In the genomic region with DNA sequence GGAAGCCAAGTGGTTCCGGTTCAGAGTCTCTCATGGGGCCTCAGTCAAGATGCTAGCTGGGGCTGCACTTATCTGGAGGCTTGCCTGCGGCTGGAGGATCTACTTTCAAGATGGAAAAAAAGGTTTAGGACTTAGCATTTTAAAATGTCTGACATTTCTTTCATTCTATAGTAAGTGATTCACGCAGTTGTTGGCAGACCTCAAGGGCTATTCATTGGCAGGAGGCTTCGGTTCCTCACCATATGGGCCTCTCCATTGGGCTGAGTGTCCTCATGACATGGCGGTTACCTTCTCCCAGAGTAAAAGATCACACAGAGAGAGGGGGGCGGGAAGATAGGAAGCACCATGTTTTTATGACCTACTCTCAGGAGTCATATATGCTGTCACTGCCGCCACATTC, we compare ENCODE assay signal across 22 cellular contexts.
"Had no signal": no experiment of that assay in that cellular context is flagged by ENCODE, and none has a peak within 500 bp of the region (broad histone marks: within the 10 kb centered on the region; RNA-seq: fewer than 3 reads in every experiment).

No MANE protein-coding gene starts in this region.

- H3K4me3 Mint-ChIP-seq: activated naive CD8-positive, alpha-beta T cell treated with anti-CD3 and anti-CD28 coated beads for 36 hours; activated T-helper 1 cell treated with anti-CD3 and anti-CD28 coated beads, Interleukin-12 subunit alpha, Interleukin-12 subunit beta, Interleukin-2, Interleukin-4 antibody, amounts not matched to agents 30 ng/mL and 10 ng/mL and 1 ng/mL, durations not matched to agents 14 hours and 24 hours and 36 hours; mesothelial cell of epicardium; nephron progenitor cell; stimulated activated naive CD8-positive, alpha-beta T cell treated with anti-CD3 and anti-CD28 coated beads, Interleukin-15, amount 100 ng/mL, for 72 hours had no signal

- H3K9me3 Mint-ChIP-seq: activated naive CD8-positive, alpha-beta T cell treated with anti-CD3 and anti-CD28 coated beads for 36 hours; activated T-helper 1 cell treated with anti-CD3 and anti-CD28 coated beads, Interleukin-12 subunit alpha, Interleukin-12 subunit beta, Interleukin-2, Interleukin-4 antibody, amounts not matched to agents 30 ng/mL and 10 ng/mL and 1 ng/mL, durations not matched to agents 14 hours and 24 hours and 36 hours; mesothelial cell of epicardium; stimulated activated naive CD8-positive, alpha-beta T cell treated with anti-CD3 and anti-CD28 coated beads, Interleukin-15, amount 100 ng/mL, for 72 hours had no signal

- DNase-seq: activated CD4-positive, alpha-beta T cell treated with anti-CD3 and anti-CD28 coated beads, Interleukin-2, amount 50 U/mL, for 1 hour; activated CD8-positive, alpha-beta memory T cell treated with anti-CD3 and anti-CD28 coated beads for 24 hours; activated naive CD8-positive, alpha-beta T cell treated with anti-CD3 and anti-CD28 coated beads for 36 hours; aorta; caudate nucleus; colonic mucosa; gastrocnemius medialis; heart left ventricle; left colon; nephron progenitor cell; occipital lobe; psoas muscle; right lobe of liver; spleen; stimulated activated naive CD8-positive, alpha-beta T cell treated with anti-CD3 and anti-CD28 coated beads, Interleukin-15, amount 100 ng/mL, for 72 hours; T1000; upper lobe of left lung had no signal

- H3K27ac Mint-ChIP-seq: activated naive CD8-positive, alpha-beta T cell treated with anti-CD3 and anti-CD28 coated beads for 36 hours; activated T-helper 1 cell treated with anti-CD3 and anti-CD28 coated beads, Interleukin-12 subunit alpha, Interleukin-12 subunit beta, Interleukin-2, Interleukin-4 antibody, amounts not matched to agents 30 ng/mL and 10 ng/mL and 1 ng/mL, durations not matched to agents 14 hours and 24 hours and 36 hours; mesothelial cell of epicardium; nephron progenitor cell; stimulated activated naive CD8-positive, alpha-beta T cell treated with anti-CD3 and anti-CD28 coated beads, Interleukin-15, amount 100 ng/mL, for 72 hours had no signal

- H3K27me3 Mint-ChIP-seq: stimulated activated naive CD8-positive, alpha-beta T cell treated with anti-CD3 and anti-CD28 coated beads, Interleukin-15, amount 100 ng/mL, for 72 hours had no signal

- H3K36me3 Mint-ChIP-seq: activated naive CD8-positive, alpha-beta T cell treated with anti-CD3 and anti-CD28 coated beads for 36 hours; mesothelial cell of epicardium had no signal

- H3K4me1 Mint-ChIP-seq: activated naive CD8-positive, alpha-beta T cell treated with anti-CD3 and anti-CD28 coated beads for 36 hours had no signal

- ATAC-seq: activated CD4-positive, CD25-positive, alpha-beta regulatory T cell treated with anti-CD3 and anti-CD28 coated beads, Interleukin-2, amount 50 U/mL, for 24 hours; gastrocnemius medialis; heart left ventricle; left colon; psoas muscle; right lobe of liver; stimulated activated naive CD8-positive, alpha-beta T cell treated with anti-CD3 and anti-CD28 coated beads, Interleukin-15, amount 100 ng/mL, for 72 hours had no signal

- H3K4me3 ChIP-seq: colonic mucosa, esophagus muscularis mucosa, gastrocnemius medialis, heart left ventricle, lung, psoas muscle, right lobe of liver, spleen, upper lobe of left lung had no signal
